ENCODE assay signal across 10 cellular contexts in genomic region chr10:98030093-98030821, GRCh38. TPM values are rescaled to one million over a fixed set of nuclear protein-coding genes. Genes with fewer than 3 reads are reported as not detected.
DNase-seq lines count a peak whose midpoint lies in the region; ATAC-seq and TF ChIP-seq lines count a peak whose summit lies in the region.
"Had no signal": no experiment of that assay in that cellular context is flagged by ENCODE, and none has a peak within 500 bp of the region (broad histone marks: within the 10 kb centered on the region; RNA-seq: fewer than 3 reads in every experiment).

TSS of gene CRTAC1 (minus strand) at chr10:98030621. CDS start at chr10:98030472, 149 bp downstream.

- TF ChIP-seq EP300 in stomach (IDR thresholded peaks at IDR 0.05), result no peak

- H3K27me3 ChIP-seq in MG63 (peaks cover 42% of the 10 kb centered on the region), mammary epithelial cell (ENCODE audit: insufficient read depth, low read length) (peaks cover 32% of the 10 kb centered on the region), stomach (peaks cover 10 to 98% (median 61%) of the 10 kb centered on the region in 3 donors)

- H2AFZ ChIP-seq in mammary epithelial cell (ENCODE audit: low read depth, low read length), result no peak within 1 kb of the TSS

- ATAC-seq in GM18520 (IDR thresholded peaks at IDR 0.05; ENCODE audit: unreplicated experiment), result no peak
- ATAC-seq: GM12878 had no signal

- no peak for TF ChIP-seq POLR2A in stomach (IDR thresholded peaks at IDR 0.05)

- H3K4me1 ChIP-seq in mammary epithelial cell (ENCODE audit: insufficient read depth, low read length) (peaks cover 10% of the 10 kb centered on the region), stomach (peaks cover 16 to 26% (median 21%) of the 10 kb centered on the region in 4 donors)

- H3K9me3 ChIP-seq in MG63 (no peaks in the 10 kb centered on the region), mammary epithelial cell (replicated peaks; ENCODE audit: insufficient read depth, low read length) (no peaks in the 10 kb centered on the region), stomach (no peaks in the 10 kb centered on the region)

- TF ChIP-seq CTCF in mammary epithelial cell (conservative IDR thresholded peaks at IDR 0.05 in 1 of 2, IDR thresholded peaks at IDR 0.05 in 1 of 2; ENCODE audit: extremely low read depth in 1 of 2, insufficient read depth in 1 of 2, low read depth in 1 of 2, low read length in 2 of 2), result no peak
- no peak for TF ChIP-seq CTCF in stomach (IDR thresholded peaks at IDR 0.05)

- dilution Hi-C loops in mammary epithelial cell (cut with HindIII; ENCODE audit: low sequenced_read_pairs), result no loop called here

- CTCF ChIA-PET in mammary epithelial cell (lab: Charles Lee; ENCODE audit: low non-redundant PET), result no interaction called here

- 0% methylated on average over 4 of the region's 86 CpGs for WGBS in mammary epithelial cell (ENCODE audit: low coverage, missing lambda C conversion rate)
- WGBS in stomach, 5 donors, result 0 to 3% (median 2%) methylated on average over 7 to 86 of the region's 86 CpGs

- no peak within 1 kb of the TSS for H3K27ac ChIP-seq in mammary epithelial cell (ENCODE audit: insufficient read depth, low read depth, low read length)
- no peak within 1 kb of the TSS for H3K27ac ChIP-seq in stomach

- intact Hi-C loops in mammary epithelial cell (cut with micrococcal nuclease), result no loop called here
- intact Hi-C loops in stomach (cut with DNase I; ENCODE audit: low total_unique reads), result no loop called here

- no peaks in the 10 kb centered on the region for H3K36me3 ChIP-seq in MG63
- H3K36me3 ChIP-seq in mammary epithelial cell (ENCODE audit: insufficient read depth, low read length), result no peaks in the 10 kb centered on the region
- no peaks in the 10 kb centered on the region for H3K36me3 ChIP-seq in stomach

- no peaks in the 10 kb centered on the region for H3K79me2 ChIP-seq in mammary epithelial cell (ENCODE audit: insufficient read depth, low read length)

- BruUV-seq in mammary epithelial cell (replicated peaks; lab: Mats Ljungman, UMichigan), result no TSS peak

- peak; percentile 58 for DNase-seq in AG20443 (ENCODE audit: low spot score)
- peak; percentile 44 for DNase-seq in MG63
- DNase-seq in mammary epithelial cell, result no peak
- peak; percentile 95 for DNase-seq in left kidney (ENCODE audit: low read depth, low spot score)
- DNase-seq in stomach, result peak; percentile 29
- DNase-seq in activated naive CD4-positive, alpha-beta T cell treated with Interleukin-2 at 50 U/mL for 16 hours, result no peak
- DNase-seq in HT-29 (ENCODE audit: low spot score), result no peak

- in situ Hi-C loops in mammary epithelial cell (cut with MboI; ENCODE audit: low sequenced_read_pairs in 2 of 2), result loop anchor here (25.0 kb wide), 1 partner anchor 243 kb away; no protein-coding TSS in a partner anchor

- H3K4me3 ChIP-seq in MG63, result peak within 1 kb of the TSS; percentile 18; the same call in 1 of the 2 replicates
- peak within 1 kb of the TSS; percentile 14 to 31 (median 20) for H3K4me3 ChIP-seq in mammary epithelial cell (replicated peaks in 1 of 3; ENCODE audit: insufficient read depth in 1 of 3, low read depth in 2 of 3, low read length in 3 of 3)
- H3K4me3 ChIP-seq in stomach, result peak within 1 kb of the TSS; percentile 39 to 52 (median 48)
- H3K4me3 ChIP-seq: GM12878 had no signal

- H4K20me1 ChIP-seq in mammary epithelial cell (ENCODE audit: insufficient read depth, low read length), result no peaks in the 10 kb centered on the region

- no peak within 1 kb of the TSS for H3K9ac ChIP-seq in mammary epithelial cell (ENCODE audit: insufficient read depth, low read length)

- peak within 1 kb of the TSS; percentile 84 for H3K4me2 ChIP-seq in mammary epithelial cell (ENCODE audit: insufficient read depth, low read depth, low read length)

RNA-seq across cellular contexts. Expression of gene CRTAC1, which starts in this region (rescaled TPM):
- total RNA-seq in MG63 (2014; rRNA removed; shearing (Covaris generic); ENCODE audit: low replicate concordance), result not detected in 2 replicates
- not detected for total RNA-seq in mammary epithelial cell
- not detected for polyA plus RNA-seq in mammary epithelial cell
- polyA minus RNA-seq in mammary epithelial cell, result not detected
- total RNA-seq in stomach, result 10 to 100 TPM in 1 of 5 donors, 1 to 10 TPM in 1, under 1 TPM in 1, not detected in 2; 0.37 to 21.4 (median 7.2) TPM
- under 1 TPM; 0.06 to 0.93 (median 0.61) TPM for polyA plus RNA-seq in stomach
- total RNA-seq in HT-29 (2014; rRNA removed; shearing (Covaris generic)), result not detected in 2 replicates
- total RNA-seq: activated CD8-positive, alpha-beta memory T cell treated with anti-CD3 and anti-CD28 coated beads for 36 hours had no signal
- polyA plus RNA-seq: GM12878 had no signal

Comparison
In these comparisons a context has a peak if more than half of its experiments do, and no peak if none do; other contexts are left out.
1. Peak in DNase-seq and H3K4me3 ChIP-seq in MG63; RNA of the gene not detected or under 1 TPM.
2. DNase-seq: peak in AG20443 (single experiment), left kidney (single experiment) and stomach (single experiment); none in mammary epithelial cell (single experiment), activated naive CD4-positive, alpha-beta T cell treated with Interleukin-2 at 50 U/mL for 16 hours (single experiment) and HT-29 (single experiment).
3. Peak in every context shown above with its lines, with median percentiles within 50 percentile points of each other: H3K4me3 ChIP-seq.